In the genomic region with DNA sequence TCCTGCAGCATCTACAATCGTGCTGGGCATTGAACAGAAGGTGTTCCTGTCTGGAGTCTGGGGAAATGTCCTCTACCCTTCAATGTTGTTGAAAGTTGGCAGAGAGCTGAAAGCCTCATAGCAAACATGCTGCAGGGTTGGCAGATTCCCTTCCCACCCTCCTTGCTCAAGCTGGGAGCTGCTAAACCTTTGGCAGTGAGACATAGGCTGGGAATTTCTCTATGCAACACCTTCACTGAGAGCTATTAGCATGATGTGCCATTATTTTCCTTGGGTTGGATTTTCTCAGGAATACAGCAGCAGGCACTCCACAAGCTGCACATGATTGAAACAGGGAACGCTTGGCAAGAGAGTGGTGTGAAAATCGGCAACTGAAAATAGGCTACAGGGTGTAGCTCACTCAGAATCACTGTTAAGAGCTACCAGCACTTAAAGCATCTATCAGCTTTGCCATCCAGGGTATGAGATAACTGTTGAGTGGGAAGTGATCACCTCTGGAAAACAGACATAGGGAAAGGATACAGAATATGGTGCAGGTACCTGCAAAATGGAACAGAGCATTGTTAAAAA, we compare ENCODE assay signal across 20 cellular contexts.
"Had no signal": no experiment of that assay in that cellular context is flagged by ENCODE, and none has a peak within 500 bp of the region (broad histone marks: within the 10 kb centered on the region; RNA-seq: fewer than 3 reads in every experiment).

No MANE protein-coding gene starts in this region.

- H3K4me3 ChIP-seq: adrenal gland, cardiac muscle cell, hepatocyte, upper lobe of right lung had no signal

- H3K9me3 Mint-ChIP-seq: nephron progenitor cell had no signal

- DNase-seq: activated CD4-positive, alpha-beta T cell treated with anti-CD3 and anti-CD28 coated beads, Interleukin-2, amount 10 ng/mL, durations not matched to agents 7 days and 5 days; activated CD4-positive, CD25-positive, alpha-beta regulatory T cell treated with anti-CD3 and anti-CD28 coated beads, Interleukin-2, amount 50 U/mL, for 72 hours; activated T-cell treated with anti-CD3 and anti-CD28 coated beads, Interleukin-2, amount 50 U/mL, for 1 hour; adrenal gland; dermis blood vessel endothelial cell; effector memory CD4-positive, alpha-beta T cell; glutamatergic neuron; left ventricle myocardium superior; mammary epithelial cell; nephron progenitor cell; stimulated activated CD4-positive, alpha-beta T cell treated with anti-CD3 and anti-CD28 coated beads, Interleukin-2, amount 100 ng/mL, for 48 hours; stimulated activated naive CD4-positive, alpha-beta T cell; T-helper 1 cell; upper lobe of right lung; WERI-Rb-1 had no signal

- H3K4me1 ChIP-seq: adrenal gland had no signal

- H3K36me3 Mint-ChIP-seq: activated naive CD8-positive, alpha-beta T cell had no signal

- H2AFZ ChIP-seq: hepatocyte had no signal

- H3K36me3 ChIP-seq: adrenal gland, cardiac muscle cell, upper lobe of right lung, WERI-Rb-1 had no signal

- H3K9me3 ChIP-seq: adrenal gland, upper lobe of right lung had no signal

- H3K27ac Mint-ChIP-seq: activated CD4-positive, alpha-beta T cell treated with anti-CD3 and anti-CD28 coated beads, Interleukin-2, amount 10 ng/mL, durations not matched to agents 7 days and 5 days; activated naive CD8-positive, alpha-beta T cell; nephron progenitor cell had no signal

- H3K79me2 ChIP-seq: hepatocyte had no signal

- H3K4me1 Mint-ChIP-seq: nephron progenitor cell had no signal

- H3K27me3 ChIP-seq: adrenal gland had no signal

- H3K4me3 Mint-ChIP-seq: activated CD4-positive, alpha-beta T cell treated with anti-CD3 and anti-CD28 coated beads, Interleukin-2, amount 10 ng/mL, durations not matched to agents 7 days and 5 days; activated naive CD8-positive, alpha-beta T cell; nephron progenitor cell had no signal

- FAIRE-seq: frontal cortex, TTC549 had no signal

- H3K27ac ChIP-seq: adrenal gland, cardiac muscle cell, hepatocyte, upper lobe of right lung, WERI-Rb-1 had no signal

- H3K4me2 ChIP-seq: hepatocyte had no signal
